In the genomic region with DNA sequence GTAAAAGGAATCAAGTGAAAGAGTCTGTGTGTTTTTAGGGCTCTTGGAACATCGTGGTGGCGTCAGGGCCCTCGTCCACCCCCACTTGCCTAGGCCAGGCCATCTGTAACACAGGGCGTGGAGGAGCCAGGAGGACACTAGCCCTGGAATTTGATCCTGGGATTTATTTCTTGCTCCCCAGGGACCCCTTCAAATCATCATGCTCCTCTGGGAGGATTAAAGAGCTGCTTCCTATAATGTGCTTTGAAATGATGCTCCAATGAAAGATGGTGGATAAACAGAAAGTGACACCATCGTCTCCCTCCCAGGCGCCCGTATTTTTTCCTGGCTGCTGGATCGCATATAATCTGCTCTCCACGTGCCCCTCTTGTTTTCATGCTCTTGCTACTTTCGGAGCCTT, we compare ENCODE assay signal across 14 cellular contexts.
DNase-seq lines count a peak whose midpoint lies in the region; ATAC-seq and TF ChIP-seq lines count a peak whose summit lies in the region.
"Had no signal": no experiment of that assay in that cellular context is flagged by ENCODE, and none has a peak within 500 bp of the region (broad histone marks: within the 10 kb centered on the region; RNA-seq: fewer than 3 reads in every experiment).

No MANE protein-coding gene starts in this region.

- no peak for TF ChIP-seq CTCF in brain (conservative IDR thresholded peaks at IDR 0.05)
- TF ChIP-seq CTCF in MM.1S (IDR thresholded peaks at IDR 0.05; ENCODE audit: low read length): no peak
- no peak for TF ChIP-seq CTCF in spleen (IDR thresholded peaks at IDR 0.05 in 8 of 11, conservative IDR thresholded peaks at IDR 0.05 in 3 of 11)

- H3K27me3 Mint-ChIP-seq in brain: no peaks in the 10 kb centered on the region

- H3K9me2 ChIP-seq in MM.1S (replicated peaks; ENCODE audit: insufficient read depth, low read length): no peaks in the 10 kb centered on the region

- no peak overlapping the region for H3K4me3 Mint-ChIP-seq in brain

- H3K79me2 ChIP-seq in MM.1S (ENCODE audit: low read length): no peaks in the 10 kb centered on the region

- H3K36me3 Mint-ChIP-seq in brain: peaks cover 7% of the 10 kb centered on the region

- WGBS in spleen, 5 donors: 77 to 90% (median 85%) methylated on average over 10 of the region's 10 CpGs

- no peaks in the 10 kb centered on the region for H3K9me3 Mint-ChIP-seq in brain

- peaks cover 61% of the 10 kb centered on the region for H3K4me1 Mint-ChIP-seq in brain

- no peak overlapping the region for H3K4me3 ChIP-seq in skeletal muscle satellite cell (ENCODE audit: low read length)
- H3K4me3 ChIP-seq in MM.1S (ENCODE audit: low read length): no peak overlapping the region
- no peak overlapping the region for H3K4me3 ChIP-seq in spleen

- no peak overlapping the region for H3K9ac ChIP-seq in skeletal muscle satellite cell (ENCODE audit: low read depth, low read length)
- no peak overlapping the region for H3K9ac ChIP-seq in MM.1S (ENCODE audit: low read length)

- H4K20me1 ChIP-seq in MM.1S (ENCODE audit: insufficient read depth, low read length): no peaks in the 10 kb centered on the region

- H3K27me3 ChIP-seq in skeletal muscle satellite cell (ENCODE audit: control insufficient read depth, insufficient read depth, low read length) (peaks cover 25% of the 10 kb centered on the region), MM.1S (replicated peaks; ENCODE audit: insufficient read depth, low read length) (no peaks in the 10 kb centered on the region), spleen (replicated peaks in 1 of 7) (peaks cover 0 to 15% (median 0%) of the 10 kb centered on the region in 7 donors)

- no peak for TF ChIP-seq POLR2A in spleen (IDR thresholded peaks at IDR 0.05)

- H3K27ac ChIP-seq in MM.1S (ENCODE audit: low read length) (no peak overlapping the region), spleen (no peak overlapping the region)
- H3K27ac ChIP-seq: C4-2B had no signal

- H3K4me1 ChIP-seq in skeletal muscle satellite cell (ENCODE audit: control insufficient read depth, insufficient read depth, low read length) (peaks cover 7% of the 10 kb centered on the region), MM.1S (ENCODE audit: low read length) (no peaks in the 10 kb centered on the region), spleen (no peaks in the 10 kb centered on the region)

- peak overlapping the region; percentile 61 for H3K4me2 ChIP-seq in skeletal muscle satellite cell (ENCODE audit: low read length)
- H3K4me2 ChIP-seq in MM.1S (ENCODE audit: low read depth, low read length): no peak overlapping the region

- intact Hi-C loops in spleen (cut with DNase I; ENCODE audit: low total_unique reads): no loop called here

- peak overlapping the region in 4 of 5 experiments; percentile 15 to 84 (median 32) for H3K27ac Mint-ChIP-seq in brain

- DNase-seq in NCI-H748 (lab: John Stamatoyannopoulos, UW; ENCODE audit: unreplicated experiment): peak; percentile 14
- no peak for DNase-seq in NCI-H748 treated with DMSO at 0.1 percent for 48 hours (lab: John Stamatoyannopoulos, UW)
- DNase-seq in NCI-H2171 treated with DMSO at 0.1 percent for 48 hours (lab: John Stamatoyannopoulos, UW): peak; percentile 55
- DNase-seq in MM.1S: no peak
- no peak for DNase-seq in spleen
- DNase-seq: DMS79, IMR-90, Kasumi-1, NCI-H2029, PC-3 had no signal

- H3K36me3 ChIP-seq in skeletal muscle satellite cell (ENCODE audit: insufficient read depth, low read length): peaks cover 4% of the 10 kb centered on the region
- H3K36me3 ChIP-seq in MM.1S (replicated peaks; ENCODE audit: insufficient read depth, low read length): no peaks in the 10 kb centered on the region
- H3K36me3 ChIP-seq in spleen: peaks cover 0 to 19% (median 4%) of the 10 kb centered on the region in 6 donors

- no peak overlapping the region for H2AFZ ChIP-seq in MM.1S (ENCODE audit: low read length)

- ATAC-seq in HG03196 (IDR thresholded peaks at IDR 0.05; ENCODE audit: unreplicated experiment): no peak
- ATAC-seq: PC-3 had no signal

- H3F3A ChIP-seq in MM.1S (ENCODE audit: insufficient read depth, low read length): no peaks in the 10 kb centered on the region

- H3K9me3 ChIP-seq in skeletal muscle satellite cell (replicated peaks; ENCODE audit: low read length) (no peaks in the 10 kb centered on the region), MM.1S (replicated peaks; ENCODE audit: insufficient read depth, low read length) (no peaks in the 10 kb centered on the region), spleen (no peaks in the 10 kb centered on the region)

Comparison
In these comparisons a context has a peak if more than half of its experiments do, and no peak if none do; other contexts are left out.
1. DNase-seq: peak in NCI-H748 (single experiment) and NCI-H2171 treated with DMSO at 0.1 percent for 48 hours (single experiment); none in NCI-H748 treated with DMSO at 0.1 percent for 48 hours (single experiment), MM.1S (single experiment) and spleen (single experiment).